In the genomic region with DNA sequence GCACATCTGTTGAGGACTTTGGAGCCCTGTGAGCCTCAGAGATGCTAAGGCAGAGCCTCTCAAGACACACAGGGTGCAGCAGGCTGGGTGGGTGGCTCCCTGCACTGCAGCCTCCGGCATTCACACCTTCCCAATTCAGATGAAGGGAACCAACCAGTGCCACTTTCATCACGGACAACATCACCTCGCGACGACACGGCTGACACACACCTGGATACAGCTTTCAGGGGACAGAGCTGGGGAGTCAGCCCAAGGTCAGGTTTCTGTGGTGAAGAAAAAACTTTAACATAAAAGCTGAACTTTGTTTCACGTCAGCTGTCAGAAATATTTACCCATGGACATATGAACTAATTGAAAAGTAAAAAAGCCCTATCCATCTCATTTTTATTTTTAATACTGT, we compare ENCODE assay signal across 9 cellular contexts.
"Had no signal": no experiment of that assay in that cellular context is flagged by ENCODE, and none has a peak within 500 bp of the region (broad histone marks: within the 10 kb centered on the region; RNA-seq: fewer than 3 reads in every experiment).

No MANE protein-coding gene starts in this region.

- H2AFZ ChIP-seq: GM23338 had no signal

- H3K4me2 ChIP-seq: GM23338, KMS-11 had no signal

- FAIRE-seq: HepG2 had no signal

- H3K27ac ChIP-seq: HL-60, KMS-11 had no signal

- DNase-seq: H7, HFFc6, KBM-7 had no signal

- ATAC-seq: GM23338, HCT116, HepG2 had no signal

- H3K4me1 ChIP-seq: HAP-1 had no signal

- H3K4me3 ChIP-seq: GM23338, HAP-1 had no signal

- H3K9me3 ChIP-seq: HAP-1 had no signal

- H3K36me3 ChIP-seq: HAP-1 had no signal

- H3K9ac ChIP-seq: KMS-11 had no signal
